23 cellular contexts compared by ENCODE assay signal in the genomic region with DNA sequence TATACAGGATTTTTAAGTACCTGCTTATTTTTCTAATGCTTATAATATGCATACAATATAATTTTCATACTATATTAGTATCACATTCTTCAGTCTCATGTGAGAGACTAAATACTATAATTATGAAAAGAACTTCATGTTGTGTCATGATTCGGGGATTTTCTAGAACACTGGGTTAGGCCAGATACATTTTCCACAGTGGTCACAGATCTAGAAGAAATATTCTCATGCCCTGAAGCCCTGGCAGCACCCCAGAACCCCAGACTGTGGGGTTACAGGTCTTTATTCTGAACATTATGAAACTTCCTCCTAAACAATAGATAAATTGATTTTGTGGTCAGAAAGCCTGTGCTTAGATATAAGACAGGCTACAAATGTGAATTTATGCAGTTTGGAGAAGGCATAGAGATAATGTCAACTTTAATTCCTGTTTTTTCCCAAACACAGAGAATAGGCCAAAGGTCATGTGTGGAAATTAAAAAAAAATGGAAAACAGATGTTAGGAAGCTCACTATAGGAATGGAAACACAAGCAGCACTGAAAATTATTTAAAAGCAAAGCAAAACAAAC.
DNase-seq lines count a peak whose midpoint lies in the region; ATAC-seq and TF ChIP-seq lines count a peak whose summit lies in the region.
"Had no signal": no experiment of that assay in that cellular context is flagged by ENCODE, and none has a peak within 500 bp of the region (broad histone marks: within the 10 kb centered on the region; RNA-seq: fewer than 3 reads in every experiment).

No MANE protein-coding gene starts in this region.

- H4K12ac ChIP-seq in trophoblast cell (ENCODE audit: low read depth, low read length) = no peak overlapping the region

- H2BK120ac ChIP-seq in trophoblast cell (ENCODE audit: insufficient read depth, low read length, poor library complexity) = no peak overlapping the region

- H3K79me1 ChIP-seq in trophoblast cell (ENCODE audit: low read length) = no peaks in the 10 kb centered on the region

- H3K27ac ChIP-seq in left ventricle myocardium inferior (replicated peaks) (peak overlapping the region; percentile 22), heart right ventricle (peak overlapping the region in 5 of 10 donors; percentile 8 to 41 (median 29)), uterus (peak overlapping the region; percentile 31 to 36), trophoblast cell (ENCODE audit: low read depth, low read length) (no peak overlapping the region)
- H3K27ac ChIP-seq: tibial artery had no signal

- peaks cover 7% of the 10 kb centered on the region for H3K9me3 ChIP-seq in left ventricle myocardium inferior (replicated peaks)
- H3K9me3 ChIP-seq in heart right ventricle = peaks cover 0 to 13% (median 0%) of the 10 kb centered on the region in 11 donors
- H3K9me3 ChIP-seq in uterus = no peaks in the 10 kb centered on the region
- peaks cover 1% of the 10 kb centered on the region for H3K9me3 ChIP-seq in trophoblast cell (ENCODE audit: insufficient read depth, low read depth, low read length)
- H3K9me3 ChIP-seq: tibial artery had no signal

- DNase-seq in left ventricle myocardium inferior (no peak), heart right ventricle (no peak), choroid plexus epithelial cell (ENCODE audit: low read depth) (peak; percentile 43), foreskin melanocyte (peak; percentile 20), uterus (peak in 1 of 2 donors; percentile 21), trophoblast cell (no peak), NCI-H1694 treated with DMSO at 0.1 percent for 48 hours (lab: John Stamatoyannopoulos, UW) (no peak)
- DNase-seq: 8988T; activated naive CD4-positive, alpha-beta T cell; activated T-cell treated with anti-CD3 and anti-CD28 coated beads, Interleukin-2, amount 50 U/mL, for 24 hours; AML-193; amniotic stem cell; CD8-positive, alpha-beta T cell; central memory CD4-positive, alpha-beta T cell; naive B cell; NCI-H1105 treated with DMSO at 0.1 percent for 48 hours; NCI-H446; occipital lobe; Right ventricle myocardium superior; T-cell; tibial artery had no signal

- WGBS in heart right ventricle, 2 donors = 76 to 93% methylated on average over 1 of the region's 1 CpG
- no CpG with 5 or more reads among the region's 1 CpG for WGBS in trophoblast cell (ENCODE audit: extremely low coverage, insufficient coverage, insufficient read length)

- H3K36me3 ChIP-seq in left ventricle myocardium inferior (no peaks in the 10 kb centered on the region), heart right ventricle (no peaks in the 10 kb centered on the region), uterus (no peaks in the 10 kb centered on the region), trophoblast cell (ENCODE audit: control insufficient read depth in 1 of 2, insufficient read depth in 2 of 2, low read length in 2 of 2) (no peaks in the 10 kb centered on the region)
- H3K36me3 ChIP-seq: tibial artery had no signal

- H3K27me3 ChIP-seq in left ventricle myocardium inferior (ENCODE audit: low read depth) (no peaks in the 10 kb centered on the region), heart right ventricle (no peaks in the 10 kb centered on the region), uterus (no peaks in the 10 kb centered on the region), trophoblast cell (ENCODE audit: insufficient read depth, low read length) (no peaks in the 10 kb centered on the region)
- H3K27me3 ChIP-seq: tibial artery had no signal

- no peak overlapping the region for H3K4ac ChIP-seq in trophoblast cell (ENCODE audit: low read depth, low read length)

- intact Hi-C loops in left ventricle myocardium inferior (cut with micrococcal nuclease) = no loop called here
- intact Hi-C loops in heart right ventricle (cut with DNase I) = loop anchor here in 1 of 10 donors (5.0 kb wide), 1 partner anchor 42 kb away; no protein-coding TSS in a partner anchor
- intact Hi-C loops in uterus (cut with DNase I; ENCODE audit: low total_unique reads) = no loop called here

- H2AFZ ChIP-seq in trophoblast cell (ENCODE audit: insufficient read depth, low read length, poor library complexity) = no peak overlapping the region

- no peak overlapping the region for H2BK12ac ChIP-seq in trophoblast cell (ENCODE audit: low read length)

- no peak overlapping the region for H2AK5ac ChIP-seq in trophoblast cell (ENCODE audit: low read length)

- H3K4me3 ChIP-seq in left ventricle myocardium inferior (no peak overlapping the region), heart right ventricle (no peak overlapping the region), choroid plexus epithelial cell (ENCODE audit: low read depth, low read length) (no peak overlapping the region), uterus (no peak overlapping the region), trophoblast cell (ENCODE audit: low read depth, low read length) (no peak overlapping the region)
- H3K4me3 ChIP-seq: GM12878, tibial artery had no signal

- no peak for TF ChIP-seq CTCF in left ventricle myocardium inferior (IDR thresholded peaks at IDR 0.05; ENCODE audit: borderline replicate concordance)
- TF ChIP-seq CTCF in heart right ventricle (IDR thresholded peaks at IDR 0.05) = no peak
- TF ChIP-seq CTCF in choroid plexus epithelial cell (conservative IDR thresholded peaks at IDR 0.05; ENCODE audit: low read depth, low read length) = no peak
- no peak for TF ChIP-seq CTCF in uterus (IDR thresholded peaks at IDR 0.05)

- H4K91ac ChIP-seq in trophoblast cell (ENCODE audit: low read depth, low read length) = no peak overlapping the region

- H3K79me2 ChIP-seq in trophoblast cell (ENCODE audit: control insufficient read depth, insufficient read depth, low read length, poor library complexity) = no peaks in the 10 kb centered on the region

- H3K14ac ChIP-seq in trophoblast cell (ENCODE audit: low read length) = no peak overlapping the region

- TF ChIP-seq POLR2A in uterus (IDR thresholded peaks at IDR 0.05) = no peak

- ATAC-seq in heart right ventricle = no peak
- ATAC-seq in GM18907 (IDR thresholded peaks at IDR 0.05; ENCODE audit: unreplicated experiment) = no peak
- ATAC-seq: CD8-positive, alpha-beta T cell; GM12878; T-cell had no signal

- H3K9ac ChIP-seq in trophoblast cell (ENCODE audit: low read length) = no peak overlapping the region

- H2BK5ac ChIP-seq in trophoblast cell (ENCODE audit: low read depth, low read length, poor library complexity) = no peak overlapping the region

- no peak overlapping the region for H3K18ac ChIP-seq in trophoblast cell (ENCODE audit: low read length)

- no peak overlapping the region for H3K23ac ChIP-seq in trophoblast cell (ENCODE audit: low read length)

- H3K4me2 ChIP-seq in trophoblast cell (ENCODE audit: low read length) = no peak overlapping the region

- H3K4me1 ChIP-seq in left ventricle myocardium inferior (peaks cover 29% of the 10 kb centered on the region), heart right ventricle (peaks cover 0 to 32% (median 20%) of the 10 kb centered on the region in 9 donors), uterus (no peaks in the 10 kb centered on the region), trophoblast cell (ENCODE audit: control insufficient read depth in 1 of 2, insufficient read depth in 2 of 2, low read length in 2 of 2) (no peaks in the 10 kb centered on the region)

- H4K8ac ChIP-seq in trophoblast cell (ENCODE audit: low read depth, low read length) = no peak overlapping the region

Comparison
In these comparisons a context has a peak if more than half of its experiments do, and no peak if none do; other contexts are left out.
1. DNase-seq: peak in choroid plexus epithelial cell (single experiment) and foreskin melanocyte (single experiment); none in left ventricle myocardium inferior (single experiment), heart right ventricle (0 of 2), trophoblast cell (0 of 2) and NCI-H1694 treated with DMSO at 0.1 percent for 48 hours (single experiment).